8 cellular contexts compared by ENCODE assay signal in genomic region chr18:35289293-35290069, GRCh38. TPM values are rescaled to one million over a fixed set of nuclear protein-coding genes. Genes with fewer than 3 reads are reported as not detected.
DNase-seq lines count a peak whose midpoint lies in the region; ATAC-seq lines count a peak whose summit lies in the region.

No MANE protein-coding gene starts in this region.

- no peaks in the 10 kb centered on the region for H3K27me3 Mint-ChIP-seq in activated T-cell treated with anti-CD3 and anti-CD28 coated beads, Interleukin-2, amount 50 U/mL, for 4 hours (ENCODE audit: low read depth)

- DNase-seq in activated T-cell treated with anti-CD3 and anti-CD28 coated beads, Interleukin-2, amount 50 U/mL, for 4 hours = no peak
- DNase-seq in activated T-cell treated with anti-CD3 and anti-CD28 coated beads, Interleukin-2, amount 50 U/mL, for 1 hour = no peak
- peak; percentile 68 for DNase-seq in RKO (ENCODE audit: low spot score)
- peak; percentile 22 for DNase-seq in cerebellar cortex (ENCODE audit: low spot score)
- no peak for DNase-seq in left lobe of liver (ENCODE audit: low spot score)
- DNase-seq in stimulated activated CD8-positive, alpha-beta memory T cell treated with anti-CD3 and anti-CD28 coated beads, Interleukin-4, amount 100 ng/mL, for 48 hours = peak; percentile 51
- no peak for DNase-seq in AG08396 (ENCODE audit: low spot score)

- H3K4me1 Mint-ChIP-seq in activated T-cell treated with anti-CD3 and anti-CD28 coated beads, Interleukin-2, amount 50 U/mL, for 4 hours (ENCODE audit: low read depth) = peaks cover 49% of the 10 kb centered on the region

- peak; percentile 19 to 37 for ATAC-seq in activated T-cell treated with anti-CD3 and anti-CD28 coated beads, Interleukin-2, amount 50 U/mL, for 4 hours
- ATAC-seq in HG02938 (IDR thresholded peaks at IDR 0.05; ENCODE audit: unreplicated experiment) (peak; percentile 42), left lobe of liver (peak; percentile 63)

- peak overlapping the region; percentile 99 for H3K4me3 Mint-ChIP-seq in activated T-cell treated with anti-CD3 and anti-CD28 coated beads, Interleukin-2, amount 50 U/mL, for 4 hours

- H3K9me3 Mint-ChIP-seq in activated T-cell treated with anti-CD3 and anti-CD28 coated beads, Interleukin-2, amount 50 U/mL, for 4 hours = no peaks in the 10 kb centered on the region

- peaks cover 19% of the 10 kb centered on the region for H3K36me3 Mint-ChIP-seq in activated T-cell treated with anti-CD3 and anti-CD28 coated beads, Interleukin-2, amount 50 U/mL, for 4 hours (ENCODE audit: insufficient read depth)

RNA-seq across cellular contexts. Expression of gene ZSCAN30, which starts 0.5 kb away (rescaled TPM):
- 1 to 10 TPM; 5.0 to 8.5 (median 5.1) TPM for total RNA-seq in activated T-cell treated with anti-CD3 and anti-CD28 coated beads, Interleukin-2, amount 50 U/mL, for 4 hours
- 5.5 TPM for total RNA-seq in left lobe of liver

RNA-seq across cellular contexts. Expression of gene ZNF397, which starts 48.6 kb away (rescaled TPM):
- 10 to 100 TPM; 14.3 to 14.9 (median 14.8) TPM for total RNA-seq in activated T-cell treated with anti-CD3 and anti-CD28 coated beads, Interleukin-2, amount 50 U/mL, for 4 hours
- total RNA-seq in left lobe of liver = 11.9 TPM

RNA-seq across cellular contexts. Expression of gene ZNF24, which starts 54.7 kb away (rescaled TPM):
- 10 to 100 TPM; 53.5 to 61.5 (median 59.6) TPM for total RNA-seq in activated T-cell treated with anti-CD3 and anti-CD28 coated beads, Interleukin-2, amount 50 U/mL, for 4 hours
- 20.3 TPM for total RNA-seq in left lobe of liver

Comparison
In these comparisons a context has a peak if more than half of its experiments do, and no peak if none do; other contexts are left out.
1. DNase-seq: peak in RKO (single experiment), cerebellar cortex (single experiment) and stimulated activated CD8-positive, alpha-beta memory T cell treated with anti-CD3 and anti-CD28 coated beads, Interleukin-4, amount 100 ng/mL, for 48 hours (single experiment); none in activated T-cell treated with anti-CD3 and anti-CD28 coated beads, Interleukin-2, amount 50 U/mL, for 4 hours (single experiment), activated T-cell treated with anti-CD3 and anti-CD28 coated beads, Interleukin-2, amount 50 U/mL, for 1 hour (single experiment), left lobe of liver (single experiment) and AG08396 (single experiment).
2. Peak in every context shown above with its lines, with median percentiles within 50 percentile points of each other: ATAC-seq.